ENCODE assay signal across 10 cellular contexts in genomic region chrX:149629730-149630387, GRCh38. TPM values are rescaled to one million over a fixed set of nuclear protein-coding genes. Genes with fewer than 3 reads are reported as not detected.
DNase-seq lines count a peak whose midpoint lies in the region; ATAC-seq and TF ChIP-seq lines count a peak whose summit lies in the region.
"Had no signal": no experiment of that assay in that cellular context is flagged by ENCODE, and none has a peak within 500 bp of the region (broad histone marks: within the 10 kb centered on the region; RNA-seq: fewer than 3 reads in every experiment).

No MANE protein-coding gene starts in this region.

- peak overlapping the region; percentile 51 for H3K4me2 ChIP-seq in neural cell (ENCODE audit: low read length)

- no peaks in the 10 kb centered on the region for H3K9me3 Mint-ChIP-seq in effector memory CD8-positive, alpha-beta T cell

- TF ChIP-seq RAD21 in neural cell (conservative IDR thresholded peaks at IDR 0.05): no peak

- H3K9me3 ChIP-seq in neural cell (ENCODE audit: low read length): no peaks in the 10 kb centered on the region
- H3K9me3 ChIP-seq: tibial nerve had no signal

- peaks cover 13% of the 10 kb centered on the region for H3K36me3 Mint-ChIP-seq in effector memory CD8-positive, alpha-beta T cell (ENCODE audit: insufficient read depth)

- in situ Hi-C loops in Caki2 (cut with HindIII; ENCODE audit: low pct_unique_long_range_greater_than_20kb, low sequenced_read_pairs): no loop called here

- peaks cover 25 to 38% of the 10 kb centered on the region in 2 donors for H3K4me1 Mint-ChIP-seq in effector memory CD8-positive, alpha-beta T cell (ENCODE audit: low read depth in 2 of 2)

- H3K27ac ChIP-seq in neural cell (ENCODE audit: low read length): no peak overlapping the region

- no peaks in the 10 kb centered on the region for H3F3A ChIP-seq in neural cell (ENCODE audit: insufficient read depth, low read length, poor library complexity, severe bottlenecking)

- no peaks in the 10 kb centered on the region for H3K9me2 ChIP-seq in neural cell (ENCODE audit: insufficient read depth, low read length)

- H3K27me3 Mint-ChIP-seq in effector memory CD8-positive, alpha-beta T cell: no peaks in the 10 kb centered on the region

- TF ChIP-seq EP300 in neural cell (conservative IDR thresholded peaks at IDR 0.05; ENCODE audit: poor library complexity, severe bottlenecking): no peak

- H3K79me2 ChIP-seq in neural cell (replicated peaks; ENCODE audit: insufficient read depth, low read length): peaks cover 2% of the 10 kb centered on the region

- H4K20me1 ChIP-seq in neural cell (ENCODE audit: insufficient read depth): no peaks in the 10 kb centered on the region

- TF ChIP-seq CTCF in neural cell (IDR thresholded peaks at IDR 0.05; ENCODE audit: poor library complexity, severe bottlenecking): no peak

- peaks cover 3% of the 10 kb centered on the region for H3K27me3 ChIP-seq in neural cell (ENCODE audit: insufficient read depth, low read depth, low read length)
- H3K27me3 ChIP-seq: tibial nerve had no signal

- ATAC-seq in effector memory CD8-positive, alpha-beta T cell (replicated peaks): no peak

- H3K9ac ChIP-seq in neural cell (ENCODE audit: low read length): no peak overlapping the region

- peak overlapping the region; percentile 93 to 94 for H3K4me3 Mint-ChIP-seq in effector memory CD8-positive, alpha-beta T cell

- H2AFZ ChIP-seq in neural cell (ENCODE audit: low read depth, low read length): no peak overlapping the region

- DNase-seq in Caki2 (ENCODE audit: low read depth): peak; percentile 2
- peak; percentile 7 for DNase-seq in NCI-H69 (lab: John Stamatoyannopoulos, UW)
- DNase-seq in effector memory CD8-positive, alpha-beta T cell: no peak
- no peak for DNase-seq in OCI-M1 (lab: John Stamatoyannopoulos, UW)
- DNase-seq in cerebellar nuclear complex (lab: John Stamatoyannopoulos, UW): no peak
- no peak for DNase-seq in hepatic stellate cell (ENCODE audit: low spot score)
- DNase-seq in NOMO-1 (lab: John Stamatoyannopoulos, UW; ENCODE audit: unreplicated experiment in 2 of 2): no peak
- DNase-seq: SHP77 had no signal

- no peaks in the 10 kb centered on the region for H3K36me3 ChIP-seq in neural cell (ENCODE audit: insufficient read depth, low read length)
- H3K36me3 ChIP-seq: tibial nerve had no signal

- H3K4me3 ChIP-seq in neural cell (ENCODE audit: low read length): peak overlapping the region; percentile 75

- peak overlapping the region in 1 of 2 donors; percentile 51 for H3K27ac Mint-ChIP-seq in effector memory CD8-positive, alpha-beta T cell

TF ChIP-seq in neural cell, 6 proteins besides CTCF, POLR2A, EP300 and RAD21:
- no peak for TF ChIP-seq REST (IDR thresholded peaks at IDR 0.05; ENCODE audit: borderline replicate concordance)
- no peak for TF ChIP-seq MXI1 (conservative IDR thresholded peaks at IDR 0.05; ENCODE audit: poor library complexity, severe bottlenecking)
- no peak for TF ChIP-seq SMC3 (conservative IDR thresholded peaks at IDR 0.05; ENCODE audit: poor library complexity)
- TF ChIP-seq TAF1 (IDR thresholded peaks at IDR 0.05; ENCODE audit: low read depth): no peak
- TF ChIP-seq EZH2 (IDR thresholded peaks at IDR 0.05; ENCODE audit: borderline replicate concordance, insufficient read depth, low read length, poor library complexity, severe bottlenecking): no peak

RNA-seq across cellular contexts. Expression of gene TMEM185A, which starts 1.7 kb away (rescaled TPM):
- 20.0 and 33.8 TPM in 2 replicates for total RNA-seq in Caki2 (2014; rRNA removed; shearing (Covaris generic); ENCODE audit: low replicate concordance)
- 36.5 and 50.0 TPM in 2 replicates for polyA plus RNA-seq in neural cell
- 39.4 and 41.4 TPM in 2 replicates for polyA minus RNA-seq in neural cell

RNA-seq across cellular contexts. Expression of gene HSFX2, which starts 34.7 kb away (rescaled TPM):
- total RNA-seq in Caki2 (2014; rRNA removed; shearing (Covaris generic); ENCODE audit: low replicate concordance): not detected in 2 replicates
- 1.3 TPM in 1 of 2 replicates, not detected in the other for polyA plus RNA-seq in neural cell
- polyA minus RNA-seq in neural cell: not detected in 2 replicates

RNA-seq across cellular contexts. Expression of gene MAGEA9B, which starts 42.6 kb away (rescaled TPM):
- total RNA-seq in Caki2 (2014; rRNA removed; shearing (Covaris generic); ENCODE audit: low replicate concordance): not detected in 2 replicates
- not detected in 2 replicates for polyA plus RNA-seq in neural cell
- not detected in 2 replicates for polyA minus RNA-seq in neural cell
- total RNA-seq: tibial nerve had no signal

Comparison
In these comparisons a context has a peak if more than half of its experiments do, and no peak if none do; other contexts are left out.
1. DNase-seq: peak in Caki2 (single experiment) and NCI-H69 (single experiment); none in effector memory CD8-positive, alpha-beta T cell (0 of 3), OCI-M1 (single experiment), cerebellar nuclear complex (0 of 2), hepatic stellate cell (single experiment) and NOMO-1 (0 of 2).